In the genomic region with DNA sequence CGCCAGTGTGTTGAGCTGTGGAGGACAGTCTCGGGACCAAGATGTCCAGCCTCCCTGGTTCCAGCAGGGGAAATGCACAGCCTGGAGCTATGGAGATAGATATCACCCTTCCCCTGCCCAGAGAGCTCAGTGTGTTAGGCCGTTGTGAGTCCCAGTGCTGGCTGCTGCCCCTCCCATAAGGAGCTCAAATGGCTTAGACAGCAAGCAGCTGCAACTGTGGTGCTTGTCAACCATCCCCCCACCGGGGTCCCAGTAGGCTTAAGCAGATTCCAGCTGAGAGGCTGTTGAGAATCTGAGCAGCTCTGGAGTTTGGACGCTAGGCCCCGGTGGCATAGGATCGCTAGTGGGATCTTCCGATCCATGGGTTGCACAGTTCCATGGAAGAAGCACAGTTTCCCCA, we compare ENCODE assay signal across 18 cellular contexts.
"Had no signal": no experiment of that assay in that cellular context is flagged by ENCODE, and none has a peak within 500 bp of the region (broad histone marks: within the 10 kb centered on the region; RNA-seq: fewer than 3 reads in every experiment).

No MANE protein-coding gene starts in this region.

- DNase-seq: cortex of kidney; dorsolateral prefrontal cortex; effector CD8-positive, alpha-beta T cell; left colon; left ventricle myocardium superior; natural killer cell; nucleus accumbens; ovary; sigmoid colon; small intestine; stimulated activated CD4-positive, alpha-beta T cell treated with anti-CD3 and anti-CD28 coated beads, Interleukin-12 subunit alpha, Interleukin-12 subunit beta, amount 100 ng/mL, for 4 hours; stimulated activated CD4-positive, alpha-beta T cell treated with anti-CD3 and anti-CD28 coated beads, Interleukin-2, amount 100 ng/mL, for 48 hours; stimulated activated naive CD4-positive, alpha-beta T cell treated with Interleukin-2 at 50 U/mL for 16 hours; thyroid gland had no signal

- H3K36me3 Mint-ChIP-seq: natural killer cell, type B pancreatic cell had no signal

- H3K4me1 Mint-ChIP-seq: natural killer cell, neural crest cell had no signal

- H3K4me3 Mint-ChIP-seq: natural killer cell, neural crest cell, type B pancreatic cell had no signal

- H3K27me3 ChIP-seq: ovary, right atrium auricular region, sigmoid colon, thyroid gland had no signal

- H3K4me1 ChIP-seq: right atrium auricular region, sigmoid colon, thyroid gland had no signal

- H3K36me3 ChIP-seq: ovary, right atrium auricular region, sigmoid colon, thyroid gland had no signal

- ATAC-seq: esophagus mucosa, left colon, left ventricle myocardium superior, natural killer cell had no signal

- H3K4me3 ChIP-seq: dorsolateral prefrontal cortex, ovary, right atrium auricular region, sigmoid colon, thyroid gland had no signal

- H3K9me3 Mint-ChIP-seq: natural killer cell, type B pancreatic cell had no signal

- H3K27me3 Mint-ChIP-seq: type B pancreatic cell had no signal

- H3K27ac Mint-ChIP-seq: natural killer cell, type B pancreatic cell had no signal

- H3K27ac ChIP-seq: dorsolateral prefrontal cortex, ovary, right atrium auricular region, sigmoid colon, thyroid gland had no signal
